In the genomic region with DNA sequence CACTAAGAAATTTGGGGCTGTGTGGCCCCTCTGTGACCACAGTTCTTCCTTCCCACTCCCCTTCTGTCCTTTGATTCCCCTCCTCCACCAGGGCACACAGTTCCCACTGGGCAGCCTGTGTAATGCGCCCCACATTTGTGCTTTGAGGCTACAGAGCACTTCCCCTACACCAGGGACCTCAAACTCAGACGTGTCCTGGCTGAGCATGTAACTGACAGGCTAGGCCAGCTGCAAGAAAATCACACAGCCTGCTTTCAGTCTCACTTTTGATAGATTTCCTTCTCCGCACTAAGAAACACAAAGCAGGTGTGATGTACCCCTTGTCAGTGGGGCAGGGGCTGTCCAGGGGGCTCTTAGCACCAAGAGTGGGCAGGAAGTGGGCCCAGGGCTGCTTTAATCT, we compare ENCODE assay signal across 20 cellular contexts. TPM values are rescaled to one million over a fixed set of nuclear protein-coding genes. Genes with fewer than 3 reads are reported as not detected.
DNase-seq lines count a peak whose midpoint lies in the region; ATAC-seq, FAIRE-seq and TF ChIP-seq lines count a peak whose summit lies in the region.
"Had no signal": no experiment of that assay in that cellular context is flagged by ENCODE, and none has a peak within 500 bp of the region (broad histone marks: within the 10 kb centered on the region; RNA-seq: fewer than 3 reads in every experiment).

No MANE protein-coding gene starts in this region.

- H3K36me3 ChIP-seq in bronchial epithelial cell (ENCODE audit: control insufficient read depth, insufficient read depth, low read length): peaks cover 28% of the 10 kb centered on the region
- H3K36me3 ChIP-seq: gastrocnemius medialis had no signal

- no peak for TF ChIP-seq CTCF in bronchial epithelial cell (IDR thresholded peaks at IDR 0.05; ENCODE audit: insufficient read depth, low read length, severe bottlenecking)

- DNase-seq in bronchial epithelial cell (ENCODE audit: low read depth) (no peak), T-helper 1 cell (no peak)
- DNase-seq in stimulated activated CD4-positive, alpha-beta T cell treated with anti-CD3 and anti-CD28 coated beads, Interleukin-2, amount 100 ng/mL, for 24 hours: no peak
- DNase-seq: activated CD4-positive, alpha-beta T cell treated with anti-CD3 and anti-CD28 coated beads, Interleukin-2, amount 10 ng/mL, durations not matched to agents 24 days and 14 days; activated T-cell treated with anti-CD3 and anti-CD28 coated beads, Interleukin-2, amount 50 U/mL, for 4 hours; DMS53; gastrocnemius medialis; HFFc6; KBM-7; NCI-H1436; NCI-H69; sigmoid colon; stimulated activated CD4-positive, alpha-beta T cell treated with anti-CD3 and anti-CD28 coated beads, Interleukin-4, amount 100 ng/mL, for 1 hour had no signal

- no peak overlapping the region for H3K4me3 ChIP-seq in bronchial epithelial cell (ENCODE audit: low read depth, low read length)
- H3K4me3 ChIP-seq: gastrocnemius medialis, sigmoid colon, tibial nerve had no signal

- FAIRE-seq in bronchial epithelial cell (lab: Jason Lieb, UNC): peak; percentile 72
- FAIRE-seq: endometrium had no signal

- H3K27me3 ChIP-seq in bronchial epithelial cell (ENCODE audit: control insufficient read depth, insufficient read depth, low read length): no peaks in the 10 kb centered on the region
- H3K27me3 ChIP-seq: gastrocnemius medialis, sigmoid colon, tibial nerve had no signal

- ATAC-seq in GM18867 (IDR thresholded peaks at IDR 0.05; ENCODE audit: unreplicated experiment): peak; percentile 65
- ATAC-seq in GM21619 (IDR thresholded peaks at IDR 0.05; ENCODE audit: unreplicated experiment): peak; percentile 43
- peak; percentile 36 for ATAC-seq in HG03159 (IDR thresholded peaks at IDR 0.05; ENCODE audit: unreplicated experiment)
- ATAC-seq in GM18520 (IDR thresholded peaks at IDR 0.05; ENCODE audit: unreplicated experiment): no peak
- ATAC-seq in activated CD4-positive, CD25-positive, alpha-beta regulatory T cell treated with anti-CD3 and anti-CD28 coated beads, Interleukin-2, amount 50 U/mL, for 24 hours: no peak
- ATAC-seq: activated T-cell treated with anti-CD3 and anti-CD28 coated beads, Interleukin-2, amount 50 U/mL, for 4 hours; gastrocnemius medialis had no signal

RNA-seq across cellular contexts. Expression of a gene that starts 29.6 kb away (rescaled TPM):
- total RNA-seq in bronchial epithelial cell: 3.9 and 5.5 TPM in 2 replicates

Comparison
In these comparisons a context has a peak if more than half of its experiments do, and no peak if none do; other contexts are left out.
1. ATAC-seq: peak in GM18867 (single experiment), GM21619 (single experiment) and HG03159 (single experiment); none in GM18520 (single experiment) and activated CD4-positive, CD25-positive, alpha-beta regulatory T cell treated with anti-CD3 and anti-CD28 coated beads, Interleukin-2, amount 50 U/mL, for 24 hours (0 of 2).